In the genomic region with DNA sequence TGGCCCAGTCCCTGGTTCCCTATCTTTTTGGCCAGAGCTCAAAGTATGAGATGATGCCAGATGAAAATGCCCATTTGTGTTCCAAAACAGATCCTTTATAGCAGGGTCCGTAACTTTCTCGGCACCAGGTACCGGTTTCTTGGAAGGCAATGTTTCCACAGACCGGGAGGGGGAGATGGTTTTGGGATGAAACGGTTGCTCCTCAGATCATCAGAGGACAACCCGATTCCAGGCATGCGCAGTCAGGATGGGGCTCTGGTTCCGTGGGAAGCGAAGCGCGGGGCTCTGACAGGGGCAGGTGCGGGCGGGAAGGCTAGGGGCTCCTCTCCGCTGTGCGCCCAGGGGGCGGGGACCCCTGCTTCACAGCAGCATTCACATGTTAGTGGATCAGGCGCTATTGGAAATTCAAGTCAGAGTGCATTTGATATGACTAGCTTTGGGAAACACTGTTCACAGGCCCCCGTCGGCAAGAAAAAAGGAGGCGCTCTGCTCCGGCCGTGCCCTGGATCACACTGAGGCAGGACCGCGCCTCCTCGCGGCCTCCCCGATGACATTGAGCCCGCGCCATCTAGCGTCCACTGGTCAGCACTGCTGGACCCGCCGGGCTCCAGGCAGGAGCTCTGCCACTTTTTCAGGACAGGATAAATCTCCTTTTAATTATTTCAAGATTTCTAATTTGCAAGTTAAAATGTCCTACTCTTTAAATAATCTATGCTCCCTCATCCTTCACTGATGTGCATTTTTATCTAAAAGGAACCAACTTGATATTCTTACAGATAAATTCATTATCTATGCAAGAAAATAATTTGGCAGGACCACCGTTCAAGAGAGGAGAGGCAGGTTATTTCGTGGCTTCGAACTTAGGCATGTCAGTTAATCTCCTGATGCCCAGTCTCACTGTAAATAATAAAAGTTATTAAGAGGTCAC, we compare ENCODE assay signal across 8 cellular contexts.
DNase-seq lines count a peak whose midpoint lies in the region; ATAC-seq and TF ChIP-seq lines count a peak whose summit lies in the region.

No MANE protein-coding gene starts in this region.

- peak; percentile 91 to 98 (median 97) for TF ChIP-seq CTCF in tibial nerve (IDR thresholded peaks at IDR 0.05)

- peak overlapping the region; percentile 48 for H3K4me3 ChIP-seq in HUES64 (ENCODE audit: low read length)
- peak overlapping the region; percentile 31 to 50 (median 40) for H3K4me3 ChIP-seq in tibial nerve

- TF ChIP-seq EP300 in tibial nerve (IDR thresholded peaks at IDR 0.05), result peak in 1 of 2 donors; percentile 73

- intact Hi-C loops in left cardiac atrium (cut with DNase I), result loop anchor here (5.0 to 10.0 kb wide), 2 partner anchors 343 to 345 kb away; no protein-coding TSS in a partner anchor
- intact Hi-C loops in posterior cingulate gyrus (cut with DNase I), result loop anchor here (1.0 to 10.0 kb wide), 2 partner anchors 123 to 344 kb away; no protein-coding TSS in a partner anchor

- H3K36me3 ChIP-seq in HUES64 (ENCODE audit: insufficient read depth, low read length) (no peaks in the 10 kb centered on the region), tibial nerve (no peaks in the 10 kb centered on the region)

- H3K4me1 ChIP-seq in HUES64 (ENCODE audit: insufficient read depth, low read length) (peaks cover 39% of the 10 kb centered on the region), tibial nerve (peaks cover 0 to 68% (median 17%) of the 10 kb centered on the region in 4 donors)

- H3K27ac ChIP-seq in HUES64 (ENCODE audit: low read depth, low read length) (no peak overlapping the region), tibial nerve (peak overlapping the region; percentile 46 to 87 (median 83))

- TF ChIP-seq POLR2A in tibial nerve (IDR thresholded peaks at IDR 0.05), result peak in 1 of 2 donors; percentile 35

- H3K9ac ChIP-seq in HUES64 (ENCODE audit: low read depth, low read length), result no peak overlapping the region

- no peaks in the 10 kb centered on the region for H3K27me3 ChIP-seq in HUES64 (ENCODE audit: insufficient read depth, low read length)
- no peaks in the 10 kb centered on the region for H3K27me3 ChIP-seq in tibial nerve

- ATAC-seq in GM18498 (IDR thresholded peaks at IDR 0.05; ENCODE audit: unreplicated experiment) (peak; percentile 61), left cardiac atrium (peak; percentile 91 to 93), HG03439 (IDR thresholded peaks at IDR 0.05; ENCODE audit: unreplicated experiment) (no peak)

- DNase-seq in T follicular helper cell (ENCODE audit: low read depth), result peak; percentile 50
- peak; percentile 39 for DNase-seq in amniotic stem cell (lab: John Stamatoyannopoulos, UW)
- DNase-seq in left cardiac atrium, result peak; percentile 91
- peak; percentile 78 to 98 (median 90) for DNase-seq in posterior cingulate gyrus
- DNase-seq in tibial nerve (ENCODE audit: low spot score in 2 of 2), result peak; percentile 90 to 91

- H3K9me3 ChIP-seq in HUES64 (ENCODE audit: insufficient read depth, low read depth, low read length) (no peaks in the 10 kb centered on the region), tibial nerve (no peaks in the 10 kb centered on the region)

- 30% methylated on average over 35 of the region's 35 CpGs for WGBS in HUES64
- WGBS in tibial nerve, 2 donors, result 11 to 20% methylated on average over 33 to 35 of the region's 35 CpGs

Comparison
In these comparisons a context has a peak if more than half of its experiments do, and no peak if none do; other contexts are left out.
1. DNase-seq: peak in every context shown above with its lines; median percentile 91 in left cardiac atrium; 90 in tibial nerve; 90 in posterior cingulate gyrus; 50 in T follicular helper cell; 39 in amniotic stem cell.